ENCODE assay signal across 8 cellular contexts in the genomic region with DNA sequence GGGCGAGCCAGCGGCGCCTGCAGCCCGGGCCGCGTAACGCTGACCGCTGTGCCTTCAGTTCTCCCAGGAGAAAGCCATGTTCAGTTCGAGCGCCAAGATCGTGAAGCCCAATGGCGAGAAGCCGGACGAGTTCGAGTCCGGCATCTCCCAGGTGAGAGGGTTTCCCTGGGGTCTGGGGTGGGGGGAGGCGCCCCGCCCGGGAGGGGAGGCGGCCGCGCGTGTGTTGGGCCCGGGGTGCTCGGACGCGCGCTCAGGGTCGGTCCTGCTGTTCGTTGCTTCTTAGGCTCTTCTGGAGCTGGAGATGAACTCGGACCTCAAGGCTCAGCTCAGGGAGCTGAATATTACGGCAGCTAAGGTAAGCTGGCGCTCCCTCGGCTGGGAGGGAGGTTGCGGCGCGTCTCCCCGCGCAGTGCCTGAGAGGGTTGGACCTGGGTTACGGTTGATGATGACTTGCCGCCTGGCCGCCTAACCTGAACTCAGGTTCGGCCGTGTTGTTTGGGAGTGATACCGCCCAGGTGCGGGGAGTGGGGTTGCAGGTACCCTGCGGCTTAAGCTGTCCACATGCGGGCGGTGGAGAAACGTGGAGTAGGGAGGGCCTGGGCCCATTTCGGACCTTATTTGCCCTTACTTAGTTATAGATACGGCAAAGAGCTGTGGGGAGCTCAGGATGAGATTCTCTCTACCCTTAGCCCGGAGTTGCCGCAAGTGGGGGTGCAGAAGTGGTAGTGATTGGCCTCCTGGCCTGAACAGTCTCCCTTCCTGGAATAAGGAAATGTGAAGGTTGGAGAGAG. TPM values are rescaled to one million over a fixed set of nuclear protein-coding genes. Genes with fewer than 3 reads are reported as not detected.
DNase-seq lines count a peak whose midpoint lies in the region; FAIRE-seq and TF ChIP-seq lines count a peak whose summit lies in the region.

No MANE protein-coding gene starts in this region.

- peaks cover 53% of the 10 kb centered on the region for H3K79me2 ChIP-seq in hepatocyte

- WGBS in hepatocyte (ENCODE audit: low lambda C conversion rate, missing lambda C conversion rate) = 1% methylated on average over 41 of the region's 54 CpGs
- WGBS in small intestine, 3 donors = 0 to 1% (median 0%) methylated on average over 50 to 54 of the region's 54 CpGs

- H3K36me3 Mint-ChIP-seq in activated naive CD8-positive, alpha-beta T cell = peaks cover 39% of the 10 kb centered on the region

- H3K27ac ChIP-seq in HEK293 (ENCODE audit: extremely low read depth, low read depth, low read length) (peak overlapping the region; percentile 97), hepatocyte (peak overlapping the region; percentile 96), small intestine (ENCODE audit: low read depth in 1 of 2, low read length in 1 of 2) (peak overlapping the region; percentile 86 to 90)

- peak overlapping the region; percentile 96 for H3K4me2 ChIP-seq in hepatocyte

- H3K9me3 ChIP-seq in HEK293 (ENCODE audit: control insufficient read depth, insufficient read depth, low read depth, low read length) (no peaks in the 10 kb centered on the region), NT2/D1 (ENCODE audit: insufficient read depth, low read length) (no peaks in the 10 kb centered on the region), hepatocyte (ENCODE audit: low read depth) (no peaks in the 10 kb centered on the region), small intestine (ENCODE audit: control insufficient read depth, low read depth) (no peaks in the 10 kb centered on the region)

- peak overlapping the region; percentile 98 for H3K9ac ChIP-seq in NT2/D1 (ENCODE audit: insufficient read length, low read depth)

- H3K36me3 ChIP-seq in HEK293 (ENCODE audit: control insufficient read depth in 2 of 2, insufficient read depth in 1 of 2, low read length in 2 of 2) = peaks cover 27 to 51% of the 10 kb centered on the region in 2 experiments
- H3K36me3 ChIP-seq in NT2/D1 (ENCODE audit: insufficient read depth, insufficient read length, low read length) = peaks cover 47% of the 10 kb centered on the region
- peaks cover 11% of the 10 kb centered on the region for H3K36me3 ChIP-seq in hepatocyte (replicated peaks; ENCODE audit: insufficient read depth, low read depth)
- peaks cover 8 to 26% of the 10 kb centered on the region in 2 donors for H3K36me3 ChIP-seq in small intestine (ENCODE audit: control insufficient read depth in 2 of 2, insufficient read depth in 2 of 2, low read length in 2 of 2)

- DNase-seq in GM03348 (ENCODE audit: low spot score) (peak; percentile 45), NT2/D1 (ENCODE audit: low read depth, low spot score) (no peak), hepatocyte (ENCODE audit: low spot score) (peak; percentile 29), small intestine (peak; percentile 23), DMS79 treated with DMSO at 0.1 percent for 48 hours (lab: John Stamatoyannopoulos, UW) (no peak), HEK293T (ENCODE audit: extremely low spot score) (no peak)

- peak overlapping the region; percentile 49 for H2AFZ ChIP-seq in hepatocyte

- H3K9me2 ChIP-seq in hepatocyte (replicated peaks; ENCODE audit: insufficient read depth) = no peaks in the 10 kb centered on the region

- H3K4me3 Mint-ChIP-seq in activated naive CD8-positive, alpha-beta T cell = peak overlapping the region; percentile 97

- H3K9me3 Mint-ChIP-seq in activated naive CD8-positive, alpha-beta T cell (ENCODE audit: low read depth) = no peaks in the 10 kb centered on the region

- peaks cover 50% of the 10 kb centered on the region for H4K20me1 ChIP-seq in hepatocyte (ENCODE audit: insufficient read depth, poor library complexity, severe bottlenecking)

- TF ChIP-seq CTCF in HEK293 (tag by site-specific recombination; IDR thresholded peaks at IDR 0.05) = no peak
- TF ChIP-seq CTCF in hepatocyte (IDR thresholded peaks at IDR 0.05; ENCODE audit: poor library complexity) = peak; percentile 2

- POLR2A ChIA-PET in HEK293 (lab: Yijun Ruan, JAX) (interaction anchor here (0.9 to 1.2 kb wide), 4 partner anchors 9 to 82 kb away, joined by 3 to 25 read pairs (median 4); partner anchors contain the start of gene RNASEH1), HEK293T (lab: Yijun Ruan, JAX) (interaction anchor here (0.8 to 2.9 kb wide), 4 partner anchors 8 to 58 kb away, joined by 3 to 14 read pairs (median 7); partner anchors contain the start of gene RNASEH1)

- H3K27ac Mint-ChIP-seq in activated naive CD8-positive, alpha-beta T cell = peak overlapping the region; percentile 97

- peaks cover 51% of the 10 kb centered on the region for H3K4me1 Mint-ChIP-seq in activated naive CD8-positive, alpha-beta T cell (ENCODE audit: low read depth)

- CTCF ChIA-PET in HEK293 (lab: Yijun Ruan, JAX) = interaction anchor here (0.6 kb wide), 1 partner anchor 74 kb away, joined by 3 read pairs; no protein-coding TSS in a partner anchor
- CTCF ChIA-PET in HEK293T (lab: Yijun Ruan, JAX) = interaction anchor here (0.6 kb wide), 1 partner anchor 49 kb away, joined by 3 read pairs; no protein-coding TSS in a partner anchor

- H3K27me3 Mint-ChIP-seq in activated naive CD8-positive, alpha-beta T cell = no peaks in the 10 kb centered on the region

- FAIRE-seq in small intestine (lab: Jason Lieb, UNC) = no peak

- H3K4me3 ChIP-seq in HEK293 (ENCODE audit: low read depth, low read length) = peak overlapping the region; percentile 90
- H3K4me3 ChIP-seq in NT2/D1 (ENCODE audit: insufficient read length, low read depth) = peak overlapping the region; percentile 94
- peak overlapping the region; percentile 47 for H3K4me3 ChIP-seq in hepatocyte
- H3K4me3 ChIP-seq in small intestine (ENCODE audit: low read depth in 1 of 2, low read length in 2 of 2) = peak overlapping the region; percentile 68 to 83

- H3K27me3 ChIP-seq in NT2/D1 (ENCODE audit: insufficient read depth, insufficient read length) = no peaks in the 10 kb centered on the region
- no peaks in the 10 kb centered on the region for H3K27me3 ChIP-seq in hepatocyte
- H3K27me3 ChIP-seq in small intestine (ENCODE audit: control insufficient read depth in 2 of 2, insufficient read depth in 2 of 2, low read length in 2 of 2) = no peaks in the 10 kb centered on the region

- H3K4me1 ChIP-seq in HEK293 (ENCODE audit: control insufficient read depth, insufficient read depth, low read length) (peaks cover 7% of the 10 kb centered on the region; the same call in 1 of the 2 replicates), NT2/D1 (ENCODE audit: insufficient read depth, insufficient read length) (no peaks in the 10 kb centered on the region), hepatocyte (ENCODE audit: insufficient read depth) (peaks cover 31% of the 10 kb centered on the region), small intestine (ENCODE audit: control insufficient read depth in 2 of 2, insufficient read depth in 1 of 2, low read depth in 1 of 2, low read length in 1 of 2) (peaks cover 2 to 12% of the 10 kb centered on the region in 2 donors)

TF ChIP-seq in HEK293, 187 proteins besides CTCF, POLR2A, EP300 and RAD21 (continues in another document):
- TF ChIP-seq ZNF280C (tag by site-specific recombination; IDR thresholded peaks at IDR 0.05) = no peak

TF ChIP-seq in HEK293T, 16 proteins besides CTCF, POLR2A, EP300 and RAD21:
- TF ChIP-seq FOXA1 (IDR thresholded peaks at IDR 0.05) (no peak), LEF1 (IDR thresholded peaks at IDR 0.05; ENCODE audit: borderline replicate concordance) (no peak), TARDBP (IDR thresholded peaks at IDR 0.05) (no peak), PKNOX1 (IDR thresholded peaks at IDR 0.05) (no peak), ARNT (IDR thresholded peaks at IDR 0.05) (no peak), ELF4 (IDR thresholded peaks at IDR 0.05) (no peak), BHLHE40 (IDR thresholded peaks at IDR 0.05; ENCODE audit: borderline replicate concordance) (no peak), SP1 (IDR thresholded peaks at IDR 0.05) (no peak), FOXM1 (IDR thresholded peaks at IDR 0.05; ENCODE audit: borderline replicate concordance) (no peak), HDGF (IDR thresholded peaks at IDR 0.05; ENCODE audit: borderline replicate concordance) (no peak), NFRKB (IDR thresholded peaks at IDR 0.05) (no peak), CTBP1 (IDR thresholded peaks at IDR 0.05; ENCODE audit: borderline replicate concordance) (no peak), L3MBTL2 (conservative IDR thresholded peaks at IDR 0.05) (no peak)
TF ChIP-seq in HEK293T: peak in this region for 0.

RNA-seq across cellular contexts. Expression of gene RPS7, which starts 0.7 kb away (rescaled TPM):
- 3,340 and 3,712 TPM in 2 replicates for total RNA-seq in hepatocyte
- polyA plus RNA-seq in hepatocyte (400 and 446 TPM in 2 replicates), small intestine (1,000 to 10,000 TPM; 1,641 to 2,574 (median 2,513) TPM)

RNA-seq across cellular contexts. Expression of gene RNASEH1, which starts 17.6 kb away (rescaled TPM):
- 15.3 and 16.6 TPM in 2 replicates for total RNA-seq in hepatocyte
- 25.6 and 26.9 TPM in 2 replicates for polyA plus RNA-seq in hepatocyte
- polyA plus RNA-seq in small intestine = 10 to 100 TPM in 1 of 3 donors, 1 to 10 TPM in 2; 5.1 to 16.4 (median 5.6) TPM

RNA-seq across cellular contexts. Expression of gene COLEC11, which starts 19.2 kb away (rescaled TPM):
- 22.6 TPM in 2 replicates for total RNA-seq in hepatocyte
- polyA plus RNA-seq in hepatocyte (20.9 and 21.5 TPM in 2 replicates), small intestine (1 to 10 TPM in 2 of 3 donors, not detected in 1; 2.2 to 4.1 TPM)

RNA-seq across cellular contexts. Expression of gene ADI1, which starts 56.4 kb away (rescaled TPM):
- 97.7 and 106 TPM in 2 replicates for total RNA-seq in hepatocyte
- polyA plus RNA-seq in hepatocyte (154 and 204 TPM in 2 replicates), small intestine (100 to 1,000 TPM in 2 of 3 donors, 10 to 100 TPM in 1; 65.4 to 615 (median 326) TPM)

Comparison
In these comparisons a context has a peak if more than half of its experiments do, and no peak if none do; other contexts are left out.
1. DNase-seq: peak in GM03348 (single experiment), hepatocyte (single experiment) and small intestine (single experiment); none in NT2/D1 (single experiment), DMS79 treated with DMSO at 0.1 percent for 48 hours (single experiment) and HEK293T (single experiment).
2. Peak in every context shown above with its lines, with median percentiles within 50 percentile points of each other: H3K27ac ChIP-seq and H3K4me3 ChIP-seq.